Comparison of ENCODE assay signal across 28 cellular contexts in genomic region chr1:172288611-172289010, GRCh38.
"Had no signal": no experiment of that assay in that cellular context is flagged by ENCODE, and none has a peak within 500 bp of the region (broad histone marks: within the 10 kb centered on the region; RNA-seq: fewer than 3 reads in every experiment).

No MANE protein-coding gene starts in this region.

- H3K4me3 ChIP-seq: dorsolateral prefrontal cortex, gastroesophageal sphincter, heart left ventricle, hepatocyte, lung, ovary, psoas muscle, sigmoid colon, skin epidermis, stomach, thyroid gland had no signal

- H3K36me3 Mint-ChIP-seq: memory B cell; naive thymus-derived CD4-positive, alpha-beta T cell had no signal

- H3K4me1 ChIP-seq: foreskin keratinocyte, thyroid gland had no signal

- ATAC-seq: foreskin keratinocyte; gastroesophageal sphincter; naive thymus-derived CD4-positive, alpha-beta T cell; psoas muscle had no signal

- H3K4me3 Mint-ChIP-seq: memory B cell; naive thymus-derived CD4-positive, alpha-beta T cell; nephron progenitor cell had no signal

- H3K27me3 ChIP-seq: dorsolateral prefrontal cortex, foreskin keratinocyte, gastroesophageal sphincter, heart left ventricle, hepatocyte, ovary, sigmoid colon, stomach, thyroid gland had no signal

- H3K36me3 ChIP-seq: gastroesophageal sphincter, heart left ventricle, ovary, sigmoid colon, stomach, thyroid gland had no signal

- H3K27me3 Mint-ChIP-seq: memory B cell; naive thymus-derived CD4-positive, alpha-beta T cell had no signal

- H3K9me3 Mint-ChIP-seq: memory B cell; naive thymus-derived CD4-positive, alpha-beta T cell; nephron progenitor cell had no signal

- H3K27ac ChIP-seq: gastroesophageal sphincter, hepatocyte, ovary, psoas muscle, sigmoid colon, stomach, thyroid gland had no signal

- H3K4me2 ChIP-seq: hepatocyte had no signal

- H3K79me2 ChIP-seq: hepatocyte had no signal

- H3K9me3 ChIP-seq: gastroesophageal sphincter, heart left ventricle, ovary, psoas muscle, sigmoid colon, stomach, thyroid gland had no signal

- H2AFZ ChIP-seq: hepatocyte had no signal

- DNase-seq: caudate nucleus; cerebellar nuclear complex; dorsolateral prefrontal cortex; effector CD4-positive, alpha-beta T cell; foreskin keratinocyte; heart left ventricle; kidney; midbrain; naive thymus-derived CD4-positive, alpha-beta T cell; nephron progenitor cell; nucleus accumbens; ovary; posterior cingulate gyrus; psoas muscle; right cardiac atrium; sigmoid colon; stimulated activated CD4-positive, alpha-beta T cell treated with anti-CD3 and anti-CD28 coated beads, Interleukin-15, amount 100 ng/mL, for 24 hours; stimulated activated CD4-positive, alpha-beta T cell treated with anti-CD3 and anti-CD28 coated beads, Interleukin-2, amount 100 ng/mL, for 48 hours; stimulated activated CD8-positive, alpha-beta memory T cell treated with anti-CD3 and anti-CD28 coated beads, Interleukin-4, amount 100 ng/mL, for 48 hours; stimulated activated naive CD4-positive, alpha-beta T cell; stomach; thyroid gland; trophoblast cell had no signal

- H3K27ac Mint-ChIP-seq: memory B cell; naive thymus-derived CD4-positive, alpha-beta T cell; nephron progenitor cell had no signal
